17 cellular contexts compared by ENCODE assay signal in genomic region chr3:173241727-173242126, GRCh38.
"Had no signal": no experiment of that assay in that cellular context is flagged by ENCODE, and none has a peak within 500 bp of the region (broad histone marks: within the 10 kb centered on the region; RNA-seq: fewer than 3 reads in every experiment).

No MANE protein-coding gene starts in this region.

- DNase-seq: KBM-7, NCI-H1092 treated with DMSO at 0.1 percent for 48 hours, NCI-H1436, NCI-H187, NCI-H2029, NCI-H2081 treated with DMSO at 0.1 percent for 48 hours, NCI-H2171, NCI-H226, NCI-H446, NCI-H510A, NCI-H524 treated with DMSO at 0.1 percent for 48 hours, NCI-H69, NCI-H774, SHP77, SK-N-SH had no signal

- H3K9me3 ChIP-seq: SK-N-SH had no signal

- H3K27ac ChIP-seq: HL-60, RWPE1 had no signal
